ENCODE assay signal across 19 cellular contexts in the genomic region with DNA sequence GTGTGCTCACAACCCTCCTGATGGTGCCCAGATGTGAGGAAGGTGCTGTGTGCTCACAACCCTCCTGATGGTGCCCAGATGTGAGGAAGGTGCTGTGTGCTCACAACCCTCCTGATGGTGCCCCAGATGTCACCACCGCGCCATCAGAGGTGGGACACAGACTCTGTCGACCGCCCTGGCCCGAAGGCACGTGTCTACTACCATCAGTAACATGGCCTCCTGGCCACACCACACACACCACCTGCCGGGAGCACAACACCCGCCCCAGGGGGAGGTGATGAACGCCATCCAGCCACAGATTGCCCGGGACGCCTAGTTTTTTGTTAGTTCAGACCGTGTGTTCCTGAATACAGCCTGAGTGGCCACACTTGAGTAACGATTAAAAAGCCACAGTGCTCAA.
"Had no signal": no experiment of that assay in that cellular context is flagged by ENCODE, and none has a peak within 500 bp of the region (broad histone marks: within the 10 kb centered on the region; RNA-seq: fewer than 3 reads in every experiment).

No MANE protein-coding gene starts in this region.

- DNase-seq: activated CD4-positive, alpha-beta T cell treated with anti-CD3 and anti-CD28 coated beads for 1 hour; activated CD8-positive, alpha-beta memory T cell treated with anti-CD3 and anti-CD28 coated beads for 24 hours; activated CD8-positive, alpha-beta memory T cell treated with anti-CD3 and anti-CD28 coated beads, Interleukin-2, amount 50 U/mL, for 48 hours; activated naive CD4-positive, alpha-beta T cell treated with Interleukin-2 at 50 U/mL for 16 hours; caudate nucleus; colonic mucosa; endodermal cell; foreskin fibroblast; hypothalamus; midbrain; stimulated activated naive B cell treated with anti-CD40 and anti-IgM and Interleukin-4, amounts not matched to agents 10 μg/mL and 1 μg/mL and 100 μg/mL, for 72 hours; SW 1271; T-helper 2 cell had no signal

- H3K4me3 ChIP-seq: body of pancreas, colonic mucosa, pancreas, tibial artery had no signal

- H3K4me1 ChIP-seq: body of pancreas, colonic mucosa, pancreas had no signal

- H3K27me3 ChIP-seq: body of pancreas, colonic mucosa, neutrophil, pancreas, tibial artery had no signal

- ATAC-seq: body of pancreas; stimulated activated naive B cell treated with anti-CD40 and anti-IgM and Interleukin-4, amounts not matched to agents 10 μg/mL and 1 μg/mL and 100 μg/mL, for 72 hours had no signal

- H3K9me3 ChIP-seq: body of pancreas, colonic mucosa, neutrophil, pancreas, tibial artery had no signal

- H3K27ac ChIP-seq: body of pancreas, colonic mucosa, epithelial cell of prostate, neutrophil, pancreas, tibial artery, VCaP had no signal

- H3K36me3 ChIP-seq: colonic mucosa, pancreas had no signal
